Comparison of ENCODE assay signal across 1 cellular context in genomic region chr5:132866342-132867045, GRCh38.
TF ChIP-seq lines count a peak whose summit lies in the region.

TSS of gene GDF9 (minus strand) at chr5:132866469. CDS start at chr5:132864533, 1,936 bp downstream.
TSS of gene UQCRQ (plus strand) at chr5:132866642. CDS start at chr5:132866882, 240 bp downstream.

TF ChIP-seq in HepG2, 621 proteins besides CTCF, POLR2A, EP300 and RAD21 (continued from another document and continues in another):
- TF ChIP-seq STAT6 (CRISPR knock-in tag; IDR thresholded peaks at IDR 0.05; ENCODE audit: borderline replicate concordance): no peak; the same call in 1 of the 2 replicates
- peak; percentile 86 for TF ChIP-seq KMT2B (CRISPR knock-in tag; IDR thresholded peaks at IDR 0.05)
- TF ChIP-seq IRX3 (CRISPR knock-in tag; IDR thresholded peaks at IDR 0.05; ENCODE audit: borderline replicate concordance, low read depth): 0 out of 2 replicates have a peak, but pooled peaks have one; percentile 14
- TF ChIP-seq ZFP1 (CRISPR knock-in tag; IDR thresholded peaks at IDR 0.05): peak; percentile 65; the same call in 1 of the 2 replicates
- peak; percentile 72; the same call in 1 of the 2 replicates for TF ChIP-seq ELF4 (CRISPR knock-in tag; IDR thresholded peaks at IDR 0.05; ENCODE audit: borderline replicate concordance)
- TF ChIP-seq CREB1 (IDR thresholded peaks at IDR 0.05): peak; percentile 97
- peak; percentile 98 for TF ChIP-seq CREB1 (CRISPR knock-in tag; IDR thresholded peaks at IDR 0.05)
- TF ChIP-seq TIGD3 (CRISPR knock-in tag; IDR thresholded peaks at IDR 0.05; ENCODE audit: borderline replicate concordance): 0 out of 2 replicates have a peak, but pooled peaks have one; percentile 20
- peak; percentile 75; the same call in 1 of the 2 replicates for TF ChIP-seq NAIF1 (CRISPR knock-in tag; IDR thresholded peaks at IDR 0.05; ENCODE audit: borderline replicate concordance)
- TF ChIP-seq PAXIP1 (CRISPR knock-in tag; conservative IDR thresholded peaks at IDR 0.05): peak; percentile 87
- TF ChIP-seq NR2F1 (CRISPR knock-in tag; IDR thresholded peaks at IDR 0.05): peak in 1 of 2 experiments; percentile 13; a peak in 1 of 4 replicates
- TF ChIP-seq BRF2 (CRISPR knock-in tag; IDR thresholded peaks at IDR 0.05): peak; percentile 78
- TF ChIP-seq MXI1 (IDR thresholded peaks at IDR 0.05; ENCODE audit: borderline replicate concordance, low read depth, low read length): peak; percentile 76; the same call in 1 of the 3 replicates
- TF ChIP-seq ZNF850 (CRISPR knock-in tag; conservative IDR thresholded peaks at IDR 0.05): no peak; the same call in 1 of the 2 replicates
- TF ChIP-seq TSC22D2 (CRISPR knock-in tag; IDR thresholded peaks at IDR 0.05; ENCODE audit: borderline replicate concordance): 0 out of 2 replicates have a peak, but pooled peaks have one; percentile 13
- TF ChIP-seq DBP (CRISPR knock-in tag; IDR thresholded peaks at IDR 0.05; ENCODE audit: not compliant biosample characterization): no peak
- TF ChIP-seq MAX (IDR thresholded peaks at IDR 0.05): peak; percentile 82; the same call in 1 of the 2 replicates
- peak; percentile 66; the same call in 1 of the 2 replicates for TF ChIP-seq FOXP4 (CRISPR knock-in tag; IDR thresholded peaks at IDR 0.05)
- TF ChIP-seq POGK (CRISPR knock-in tag; conservative IDR thresholded peaks at IDR 0.05): no peak
- TF ChIP-seq ZNF598 (CRISPR knock-in tag; IDR thresholded peaks at IDR 0.05; ENCODE audit: borderline replicate concordance): 0 out of 2 replicates have a peak, but pooled peaks have one; percentile 61
- TF ChIP-seq ZNF773 (CRISPR knock-in tag; IDR thresholded peaks at IDR 0.05; ENCODE audit: borderline replicate concordance): 0 out of 2 replicates have a peak, but pooled peaks have one; percentile 54
- TF ChIP-seq ZBTB21 (CRISPR knock-in tag; IDR thresholded peaks at IDR 0.05): peak; percentile 99
- TF ChIP-seq ZBTB39 (CRISPR knock-in tag; IDR thresholded peaks at IDR 0.05): no peak
- peak; percentile 45; the same call in 1 of the 2 replicates for TF ChIP-seq ZNF337 (CRISPR knock-in tag; IDR thresholded peaks at IDR 0.05; ENCODE audit: borderline replicate concordance, low read depth)
- TF ChIP-seq ZFP82 (CRISPR knock-in tag; IDR thresholded peaks at IDR 0.05; ENCODE audit: borderline replicate concordance): no peak
- TF ChIP-seq CEBPB (IDR thresholded peaks at IDR 0.05; ENCODE audit: borderline replicate concordance, low read depth, low read length): peak; percentile 18; the same call in 1 of the 2 replicates
- peak; percentile 59 for TF ChIP-seq NR2F6 (IDR thresholded peaks at IDR 0.05)
- peak; percentile 64 for TF ChIP-seq NR2F6 (CRISPR knock-in tag; IDR thresholded peaks at IDR 0.05)
- no peak for TF ChIP-seq RBM22 (optimal IDR thresholded peaks at IDR 0.05; ENCODE audit: low read length)
- 0 out of 2 replicates have a peak, but pooled peaks have one; percentile 37 for TF ChIP-seq SMAD1 (CRISPR knock-in tag; IDR thresholded peaks at IDR 0.05; ENCODE audit: borderline replicate concordance, low read depth)
- TF ChIP-seq ETS1 (CRISPR knock-in tag; IDR thresholded peaks at IDR 0.05): peak; percentile 56; the same call in 1 of the 2 replicates
- no peak for TF ChIP-seq MLXIP (CRISPR knock-in tag; IDR thresholded peaks at IDR 0.05; ENCODE audit: borderline replicate concordance)
